Comparison of ENCODE assay signal across 8 cellular contexts in the genomic region with DNA sequence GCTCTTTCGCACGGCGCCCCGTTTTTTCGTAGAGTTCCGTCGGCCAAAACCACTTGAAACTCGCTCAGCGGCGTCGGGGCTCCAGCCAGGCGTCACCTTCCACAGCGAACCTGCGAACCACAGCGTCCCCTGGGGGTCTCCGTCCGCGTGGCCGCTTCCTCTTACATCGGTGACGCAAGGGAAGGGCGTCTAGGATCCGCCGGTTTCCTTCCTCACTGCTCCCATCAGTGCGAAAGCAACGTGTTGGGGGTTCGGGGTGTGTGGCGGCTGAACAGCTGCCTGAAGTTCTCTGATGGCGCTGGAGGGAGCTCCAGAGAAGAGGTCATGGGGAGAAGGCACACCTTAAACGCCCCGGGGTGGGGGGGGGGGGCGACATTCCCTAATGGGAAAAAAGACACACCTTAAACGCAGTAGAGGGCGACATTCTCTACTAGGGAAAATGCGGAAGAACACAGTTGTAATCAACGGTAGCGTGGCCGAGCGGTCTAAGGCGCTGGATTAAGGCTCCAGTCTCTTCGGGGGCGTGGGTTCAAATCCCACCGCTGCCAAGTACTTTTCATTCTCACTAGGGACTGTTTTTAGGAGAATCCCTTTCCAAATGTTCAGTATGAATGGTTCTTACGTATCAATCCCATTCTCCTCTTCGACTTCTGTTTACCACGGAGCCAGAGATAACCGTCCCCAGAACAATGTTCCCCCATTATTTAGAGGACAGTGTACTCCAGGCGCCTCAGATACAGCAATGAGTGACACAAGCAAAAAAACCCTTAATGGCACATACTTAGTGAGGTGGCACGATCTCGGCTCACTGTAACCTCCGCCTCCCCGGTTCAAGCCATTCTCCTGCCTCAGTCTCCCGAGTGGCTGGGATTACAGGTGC.
DNase-seq lines count a peak whose midpoint lies in the region; ATAC-seq and TF ChIP-seq lines count a peak whose summit lies in the region.

No MANE protein-coding gene starts in this region.

- peak; percentile 65 for DNase-seq in T-helper 9 cell
- no peak for DNase-seq in astrocyte of the cerebellum (ENCODE audit: low read depth)
- peak; percentile 73 for DNase-seq in iPS-NIHi11 (ENCODE audit: low spot score)
- DNase-seq in stimulated activated CD4-positive, alpha-beta T cell treated with anti-CD3 and anti-CD28 coated beads, Interleukin-1b, Interleukin-23, amount 100 ng/mL, for 4 hours (ENCODE audit: low read depth in 2 of 2), result peak; percentile 48 to 63

- H3K4me3 ChIP-seq in astrocyte of the cerebellum (ENCODE audit: low read depth, low read length), result peak overlapping the region; percentile 39

- TF ChIP-seq CTCF in astrocyte of the cerebellum (IDR thresholded peaks at IDR 0.05; ENCODE audit: low read depth, low read length, missing control alignments), result peak; percentile 50

- in situ Hi-C loops in astrocyte of the cerebellum (cut with HindIII; ENCODE audit: low sequenced_read_pairs), result no loop called here

- peak; percentile 55 for ATAC-seq in GM18511 (IDR thresholded peaks at IDR 0.05; ENCODE audit: unreplicated experiment)
- no peak for ATAC-seq in GM18909 (IDR thresholded peaks at IDR 0.05; ENCODE audit: poor library complexity, unreplicated experiment)
- ATAC-seq in HG03159 (IDR thresholded peaks at IDR 0.05; ENCODE audit: unreplicated experiment), result no peak
- no peak for ATAC-seq in HG02571 (IDR thresholded peaks at IDR 0.05; ENCODE audit: unreplicated experiment)
